Comparison of ENCODE assay signal across 30 cellular contexts in genomic region chr10:3206516-3207157, GRCh38.
"Had no signal": no experiment of that assay in that cellular context is flagged by ENCODE, and none has a peak within 500 bp of the region (broad histone marks: within the 10 kb centered on the region; RNA-seq: fewer than 3 reads in every experiment).

No MANE protein-coding gene starts in this region.

- DNase-seq: activated CD4-positive, alpha-beta T cell treated with anti-CD3 and anti-CD28 coated beads for 48 hours; activated CD4-positive, alpha-beta T cell treated with anti-CD3 and anti-CD28 coated beads, Interleukin-2, amount 50 U/mL, for 4 hours; activated CD4-positive, CD25-positive, alpha-beta regulatory T cell treated with anti-CD3 and anti-CD28 coated beads, Interleukin-2, amount 50 U/mL, for 72 hours; activated CD8-positive, alpha-beta memory T cell treated with anti-CD3 and anti-CD28 coated beads, Interleukin-2, amount 50 U/mL, for 48 hours; activated CD8-positive, alpha-beta T cell treated with anti-CD3 and anti-CD28 coated beads, Interleukin-2, amount 10 ng/mL, durations not matched to agents 7 days and 5 days; activated effector memory CD4-positive, alpha-beta T cell treated with Interleukin-2 at 50 U/mL for 16 hours; activated naive CD4-positive, alpha-beta T cell; activated T-cell treated with anti-CD3 and anti-CD28 coated beads, Interleukin-2, amount 50 U/mL, for 1 hour; amniotic stem cell; body of pancreas; central memory CD4-positive, alpha-beta T cell; Kasumi-1; NCI-H1105 treated with DMSO at 0.1 percent for 48 hours; NCI-H1436 treated with DMSO at 0.1 percent for 48 hours; NCI-H187; NCI-H2081; NCI-H446; NCI-H524; Peyer's patch; SHP77; SW 1271; T-helper 9 cell had no signal

- H3K36me3 Mint-ChIP-seq: activated naive CD4-positive, alpha-beta T cell treated with anti-CD3 and anti-CD28 coated beads, Interleukin-2, amount 50 U/mL, for 24 hours; WTC11 had no signal

- H3K4me3 Mint-ChIP-seq: activated CD8-positive, alpha-beta T cell treated with anti-CD3 and anti-CD28 coated beads, Interleukin-2, amount 10 ng/mL, durations not matched to agents 7 days and 5 days; activated naive CD4-positive, alpha-beta T cell treated with anti-CD3 and anti-CD28 coated beads, Interleukin-2, amount 50 U/mL, for 24 hours; activated T-helper 1 cell treated with anti-CD3 and anti-CD28 coated beads, Interleukin-12 subunit alpha, Interleukin-12 subunit beta, Interleukin-2, Interleukin-4 antibody, amounts not matched to agents 30 ng/mL and 10 ng/mL and 1 ng/mL, durations not matched to agents 14 hours and 24 hours and 36 hours; T-helper 1 cell treated with Interleukin-12 subunit alpha and Interleukin-12 subunit beta and Interleukin-4 antibody, amounts not matched to agents 30 μg/mL and 1 μg/mL, for 36 hours; WTC11 had no signal

- ATAC-seq: activated CD8-positive, alpha-beta T cell treated with anti-CD3 and anti-CD28 coated beads, Interleukin-2, amount 10 ng/mL, durations not matched to agents 7 days and 5 days; body of pancreas; SK-N-SH treated with all-trans-retinoic acid at 6 μM for 48 hours; WTC11 had no signal

- H3K4me3 ChIP-seq: ascending aorta, body of pancreas, Peyer's patch, SJSA1 had no signal

- H3K4me1 Mint-ChIP-seq: activated naive CD4-positive, alpha-beta T cell treated with anti-CD3 and anti-CD28 coated beads, Interleukin-2, amount 50 U/mL, for 24 hours had no signal

- H3K36me3 ChIP-seq: ascending aorta, Peyer's patch, SJSA1 had no signal

- H3K27ac ChIP-seq: ascending aorta, body of pancreas, Peyer's patch, RWPE1, SJSA1 had no signal

- H3K9me3 ChIP-seq: ascending aorta, body of pancreas, Peyer's patch, SJSA1 had no signal

- H3K27me3 ChIP-seq: ascending aorta, body of pancreas, Peyer's patch, SJSA1 had no signal

- H3K4me1 ChIP-seq: ascending aorta, body of pancreas, Peyer's patch had no signal

- H3K27ac Mint-ChIP-seq: activated CD8-positive, alpha-beta T cell treated with anti-CD3 and anti-CD28 coated beads, Interleukin-2, amount 10 ng/mL, durations not matched to agents 7 days and 5 days; activated naive CD4-positive, alpha-beta T cell treated with anti-CD3 and anti-CD28 coated beads, Interleukin-2, amount 50 U/mL, for 24 hours; activated T-helper 1 cell treated with anti-CD3 and anti-CD28 coated beads, Interleukin-12 subunit alpha, Interleukin-12 subunit beta, Interleukin-2, Interleukin-4 antibody, amounts not matched to agents 30 ng/mL and 10 ng/mL and 1 ng/mL, durations not matched to agents 14 hours and 24 hours and 36 hours; T-helper 1 cell treated with Interleukin-12 subunit alpha and Interleukin-12 subunit beta and Interleukin-4 antibody, amounts not matched to agents 30 μg/mL and 1 μg/mL, for 36 hours; WTC11 had no signal

- H3K9me3 Mint-ChIP-seq: activated naive CD4-positive, alpha-beta T cell treated with anti-CD3 and anti-CD28 coated beads, Interleukin-2, amount 50 U/mL, for 24 hours; activated T-helper 1 cell treated with anti-CD3 and anti-CD28 coated beads, Interleukin-12 subunit alpha, Interleukin-12 subunit beta, Interleukin-2, Interleukin-4 antibody, amounts not matched to agents 30 ng/mL and 10 ng/mL and 1 ng/mL, durations not matched to agents 14 hours and 24 hours and 36 hours; T-helper 1 cell treated with Interleukin-12 subunit alpha and Interleukin-12 subunit beta and Interleukin-4 antibody, amounts not matched to agents 30 μg/mL and 1 μg/mL, for 36 hours; WTC11 had no signal
